ENCODE assay signal across 13 cellular contexts in genomic region chr10:80507484-80507880, GRCh38. TPM values are rescaled to one million over a fixed set of nuclear protein-coding genes. Genes with fewer than 3 reads are reported as not detected.
A peak's percentile ranks its signal among the peaks of the same experiment; 100 is the strongest.
DNase-seq lines count a peak whose midpoint lies in the region; ATAC-seq, FAIRE-seq and TF ChIP-seq lines count a peak whose summit lies in the region.
"Had no signal": no experiment of that assay in that cellular context is flagged by ENCODE, and none has a peak within 500 bp of the region (broad histone marks: within the 10 kb centered on the region; RNA-seq: fewer than 3 reads in every experiment).

No MANE protein-coding gene starts in this region.

- TF ChIP-seq POLR2A in heart left ventricle (IDR thresholded peaks at IDR 0.05) = no peak
- TF ChIP-seq POLR2A in upper lobe of left lung (IDR thresholded peaks at IDR 0.05) = no peak

- H3K4me2 ChIP-seq in keratinocyte (ENCODE audit: control insufficient read depth, extremely low read depth, insufficient read depth, low read depth, low read length) (peak overlapping the region; percentile 6), neural progenitor cell (no peak overlapping the region)

- intact Hi-C loops in heart left ventricle (cut with DNase I) = loop anchor here in 7 of 10 donors (2.0 to 10.0 kb wide), 4 partner anchors 63 to 125 kb away; no protein-coding TSS in a partner anchor
- intact Hi-C loops in left cardiac atrium (cut with DNase I) = loop anchor here (5.0 to 10.0 kb wide), 2 partner anchors 120 to 123 kb away; no protein-coding TSS in a partner anchor

- no peak for FAIRE-seq in keratinocyte (lab: Jason Lieb, UNC)

- no peaks in the 10 kb centered on the region for H3K27me3 ChIP-seq in heart left ventricle
- no peaks in the 10 kb centered on the region for H3K27me3 ChIP-seq in keratinocyte (ENCODE audit: control insufficient read depth, extremely low read depth, insufficient read depth, low read length)
- no peaks in the 10 kb centered on the region for H3K27me3 ChIP-seq in upper lobe of left lung
- no peaks in the 10 kb centered on the region for H3K27me3 ChIP-seq in neural progenitor cell

- peaks cover 8% of the 10 kb centered on the region for H3F3A ChIP-seq in neural progenitor cell (ENCODE audit: low read depth)

- no peaks in the 10 kb centered on the region for H3K9me3 ChIP-seq in heart left ventricle
- no peaks in the 10 kb centered on the region for H3K9me3 ChIP-seq in keratinocyte (ENCODE audit: control insufficient read depth, low read depth, low read length)
- H3K9me3 ChIP-seq in upper lobe of left lung = no peaks in the 10 kb centered on the region
- no peaks in the 10 kb centered on the region for H3K9me3 ChIP-seq in neural progenitor cell (ENCODE audit: low read depth)

- TF ChIP-seq EP300 in upper lobe of left lung (IDR thresholded peaks at IDR 0.05) = no peak

- peaks cover 21% of the 10 kb centered on the region for H3K36me3 Mint-ChIP-seq in neural progenitor cell

- in situ Hi-C loops in GM13977 (cut with MboI; ENCODE audit: low pct_unique_long_range_greater_than_20kb, low sequenced_read_pairs, unreplicated experiment) = no loop called here

- H3K9me1 ChIP-seq in keratinocyte (ENCODE audit: control insufficient read depth, extremely low read depth, insufficient read depth, low read length) = no peaks in the 10 kb centered on the region

- ATAC-seq in heart left ventricle (no peak), left cardiac atrium (no peak), upper lobe of left lung (ENCODE audit: low FRiP score in 2 of 2) (no peak)
- ATAC-seq: stimulated activated naive CD8-positive, alpha-beta T cell treated with anti-CD3 and anti-CD28 coated beads, Interleukin-15, amount 100 ng/mL, for 72 hours had no signal

- no peaks in the 10 kb centered on the region for H3K9me3 Mint-ChIP-seq in neural progenitor cell
- H3K9me3 Mint-ChIP-seq: activated naive CD8-positive, alpha-beta T cell treated with anti-CD3 and anti-CD28 coated beads, Interleukin-2, amount 10 ng/mL, durations not matched to agents 7 days and 5 days; stimulated activated naive CD8-positive, alpha-beta T cell treated with anti-CD3 and anti-CD28 coated beads, Interleukin-15, amount 100 ng/mL, for 72 hours had no signal

- H2AFZ ChIP-seq in keratinocyte (ENCODE audit: control insufficient read depth, low read length) (no peak overlapping the region), neural progenitor cell (replicated peaks) (no peak overlapping the region)

- DNase-seq in heart left ventricle (no peak), left cardiac atrium (no peak), keratinocyte (ENCODE audit: low read depth, low spot score) (no peak), upper lobe of left lung (no peak), neural progenitor cell (ENCODE audit: low spot score) (no peak), GM13977 (ENCODE audit: low spot score) (no peak), NCI-H524 (lab: John Stamatoyannopoulos, UW) (no peak)
- DNase-seq: activated naive CD8-positive, alpha-beta T cell treated with anti-CD3 and anti-CD28 coated beads, Interleukin-2, amount 10 ng/mL, durations not matched to agents 7 days and 5 days; SIG-M5; stimulated activated naive CD8-positive, alpha-beta T cell treated with anti-CD3 and anti-CD28 coated beads, Interleukin-15, amount 100 ng/mL, for 72 hours had no signal

- H3K4me1 Mint-ChIP-seq in neural progenitor cell = peaks cover 50% of the 10 kb centered on the region

- H3K9ac ChIP-seq in keratinocyte (ENCODE audit: control insufficient read depth, extremely low read depth, insufficient read depth, low read length) = peak overlapping the region; percentile 72
- no peak overlapping the region for H3K9ac ChIP-seq in neural progenitor cell

- H4K20me1 ChIP-seq in keratinocyte (ENCODE audit: control insufficient read depth, extremely low read depth, insufficient read depth, low read length) = no peaks in the 10 kb centered on the region
- H4K20me1 ChIP-seq in neural progenitor cell (ENCODE audit: low read depth) = peaks cover 37% of the 10 kb centered on the region

- no peak overlapping the region for H3K4me3 ChIP-seq in heart left ventricle
- H3K4me3 ChIP-seq in keratinocyte (ENCODE audit: control insufficient read depth in 2 of 3, extremely low read depth in 1 of 3, insufficient read depth in 2 of 3, low read depth in 1 of 3, low read length in 3 of 3) = no peak overlapping the region
- H3K4me3 ChIP-seq in upper lobe of left lung = no peak overlapping the region
- H3K4me3 ChIP-seq in neural progenitor cell = no peak overlapping the region

- H3K4me1 ChIP-seq in heart left ventricle = peaks cover 16 to 92% (median 78%) of the 10 kb centered on the region in 12 donors
- peaks cover 81% of the 10 kb centered on the region for H3K4me1 ChIP-seq in keratinocyte (ENCODE audit: control insufficient read depth, extremely low read depth, insufficient read depth, low read length)
- peaks cover 75 to 93% (median 86%) of the 10 kb centered on the region in 4 donors for H3K4me1 ChIP-seq in upper lobe of left lung
- peaks cover 23% of the 10 kb centered on the region for H3K4me1 ChIP-seq in neural progenitor cell

- H3K36me3 ChIP-seq in heart left ventricle (peaks cover 0 to 65% (median 38%) of the 10 kb centered on the region in 9 donors), keratinocyte (ENCODE audit: control insufficient read depth in 2 of 2, extremely low read depth in 1 of 2, insufficient read depth in 2 of 2, low read length in 2 of 2) (peaks cover 23 to 50% of the 10 kb centered on the region in 2 experiments), upper lobe of left lung (peaks cover 24 to 72% (median 46%) of the 10 kb centered on the region in 4 donors), neural progenitor cell (no peaks in the 10 kb centered on the region)

- H3K27me3 Mint-ChIP-seq in neural progenitor cell (ENCODE audit: insufficient read depth, low read depth) = peaks cover 5% of the 10 kb centered on the region
- H3K27me3 Mint-ChIP-seq: activated naive CD8-positive, alpha-beta T cell treated with anti-CD3 and anti-CD28 coated beads, Interleukin-2, amount 10 ng/mL, durations not matched to agents 7 days and 5 days; stimulated activated naive CD8-positive, alpha-beta T cell treated with anti-CD3 and anti-CD28 coated beads, Interleukin-15, amount 100 ng/mL, for 72 hours had no signal

- 58 to 86% (median 72%) methylated on average over 1 of the region's 1 CpG for WGBS in heart left ventricle, 4 donors
- 65 to 82% methylated on average over 1 of the region's 1 CpG for WGBS in upper lobe of left lung, 2 donors

- no peak for TF ChIP-seq CTCF in heart left ventricle (IDR thresholded peaks at IDR 0.05)
- no peak for TF ChIP-seq CTCF in VCaP (conservative IDR thresholded peaks at IDR 0.05)
- TF ChIP-seq CTCF in keratinocyte (optimal IDR thresholded peaks at IDR 0.05 in 1 of 3, IDR thresholded peaks at IDR 0.05 in 1 of 3, conservative IDR thresholded peaks at IDR 0.05 in 1 of 3; ENCODE audit: extremely low read depth in 1 of 3, insufficient read depth in 2 of 3, low read length in 3 of 3) = no peak
- no peak for TF ChIP-seq CTCF in upper lobe of left lung (IDR thresholded peaks at IDR 0.05)
- no peak for TF ChIP-seq CTCF in neural progenitor cell (IDR thresholded peaks at IDR 0.05)
- TF ChIP-seq CTCF in GM13977 (IDR thresholded peaks at IDR 0.05; ENCODE audit: extremely low read depth, insufficient read depth, missing control alignments) = no peak

- dilution Hi-C loops in keratinocyte (cut with MboI; ENCODE audit: extremely low pct_ligation_motif_present, low sequenced_read_pairs) = no loop called here

- H3K27ac ChIP-seq in heart left ventricle = peak overlapping the region in 11 of 12 donors; percentile 21 to 95 (median 78)
- H3K27ac ChIP-seq in VCaP = peak overlapping the region; percentile 99
- H3K27ac ChIP-seq in keratinocyte (ENCODE audit: control insufficient read depth, insufficient read depth, low read length) = peak overlapping the region; percentile 89
- peak overlapping the region; percentile 10 to 92 (median 90) for H3K27ac ChIP-seq in upper lobe of left lung
- no peak overlapping the region for H3K27ac ChIP-seq in neural progenitor cell

- H3K27ac Mint-ChIP-seq in neural progenitor cell = no peak overlapping the region
- H3K27ac Mint-ChIP-seq: activated naive CD8-positive, alpha-beta T cell treated with anti-CD3 and anti-CD28 coated beads, Interleukin-2, amount 10 ng/mL, durations not matched to agents 7 days and 5 days had no signal

- peaks cover 57% of the 10 kb centered on the region for H3K79me2 ChIP-seq in keratinocyte (ENCODE audit: control insufficient read depth, insufficient read depth, low read length)
- H3K79me2 ChIP-seq in neural progenitor cell (ENCODE audit: low read depth) = peaks cover 33% of the 10 kb centered on the region

- H3K4me3 Mint-ChIP-seq in neural progenitor cell = no peak overlapping the region
- H3K4me3 Mint-ChIP-seq: activated naive CD8-positive, alpha-beta T cell treated with anti-CD3 and anti-CD28 coated beads, Interleukin-2, amount 10 ng/mL, durations not matched to agents 7 days and 5 days; stimulated activated naive CD8-positive, alpha-beta T cell treated with anti-CD3 and anti-CD28 coated beads, Interleukin-15, amount 100 ng/mL, for 72 hours had no signal

RNA-seq across cellular contexts. Expression of gene SH2D4B, which starts 30.2 kb away (rescaled TPM):
- under 1 TPM in 1 of 9 donors, not detected in 8; 0.19 TPM for total RNA-seq in heart left ventricle
- not detected for polyA plus RNA-seq in heart left ventricle
- under 1 TPM in 1 of 2 donors, not detected in 1; 0.05 TPM for total RNA-seq in left cardiac atrium
- polyA plus RNA-seq in keratinocyte = 0.03 to 0.42 TPM (median 0.22 TPM) in 3 replicates
- polyA plus RNA-seq in keratinocyte (2011; ENCODE audit: low read depth) = 0.16 TPM
- 0.09 and 0.24 TPM in 2 replicates for polyA plus RNA-seq in keratinocyte (2011; cell fraction: cytosol; rRNA removed)
- 0.23 and 0.28 TPM in 2 replicates for polyA plus RNA-seq in keratinocyte (2011; cell fraction: nucleus; rRNA removed)
- 0.06 and 0.39 TPM in 2 replicates for polyA plus RNA-seq in keratinocyte (2012; ENCODE audit: low replicate concordance)
- 0.13 to 0.16 TPM in 2 of 3 replicates, not detected in the other for polyA minus RNA-seq in keratinocyte
- polyA minus RNA-seq in keratinocyte (2011; cell fraction: cytosol; rRNA and poly(A)+ RNA removed) = not detected
- polyA minus RNA-seq in keratinocyte (2011; cell fraction: nucleus; rRNA and poly(A)+ RNA removed) = 0.32 and 0.70 TPM in 2 replicates
- total RNA-seq in upper lobe of left lung = 1 to 10 TPM in 1 of 6 donors, under 1 TPM in 4, not detected in 1; 0.15 to 1.0 (median 0.55) TPM
- total RNA-seq in neural progenitor cell (ENCODE audit: low replicate concordance) = 0.06 and 0.11 TPM in 2 replicates
- total RNA-seq: H4 had no signal
- polyA plus RNA-seq: liver had no signal

RNA-seq across cellular contexts. Expression of gene TSPAN14, which starts 53.4 kb away (rescaled TPM):
- total RNA-seq in heart left ventricle (10 to 100 TPM; 24.6 to 71.5 (median 39.6) TPM), left cardiac atrium (10 to 100 TPM; 44.3 to 51.0 TPM), upper lobe of left lung (100 to 1,000 TPM in 4 of 6 donors, 10 to 100 TPM in 2; 52.1 to 157 (median 111) TPM), neural progenitor cell (ENCODE audit: low replicate concordance) (32.7 and 68.9 TPM in 2 replicates)
- polyA plus RNA-seq in heart left ventricle (10 to 100 TPM; 17.4 to 46.3 TPM), keratinocyte (71.1 to 191 TPM (median 87.0 TPM) in 3 replicates)
- 24.8 TPM for polyA plus RNA-seq in keratinocyte (2011; ENCODE audit: low read depth)
- 64.9 and 73.6 TPM in 2 replicates for polyA plus RNA-seq in keratinocyte (2011; cell fraction: cytosol; rRNA removed)
- 286 and 296 TPM in 2 replicates for polyA plus RNA-seq in keratinocyte (2011; cell fraction: nucleus; rRNA removed)
- 89.0 and 143 TPM in 2 replicates for polyA plus RNA-seq in keratinocyte (2012; ENCODE audit: low replicate concordance)
- 94.5 to 356 TPM (median 124 TPM) in 3 replicates for polyA minus RNA-seq in keratinocyte
- 73.1 TPM for polyA minus RNA-seq in keratinocyte (2011; cell fraction: cytosol; rRNA and poly(A)+ RNA removed)
- polyA minus RNA-seq in keratinocyte (2011; cell fraction: nucleus; rRNA and poly(A)+ RNA removed) = 118 and 190 TPM in 2 replicates
